Comparison of ENCODE assay signal across 35 cellular contexts in the genomic region with DNA sequence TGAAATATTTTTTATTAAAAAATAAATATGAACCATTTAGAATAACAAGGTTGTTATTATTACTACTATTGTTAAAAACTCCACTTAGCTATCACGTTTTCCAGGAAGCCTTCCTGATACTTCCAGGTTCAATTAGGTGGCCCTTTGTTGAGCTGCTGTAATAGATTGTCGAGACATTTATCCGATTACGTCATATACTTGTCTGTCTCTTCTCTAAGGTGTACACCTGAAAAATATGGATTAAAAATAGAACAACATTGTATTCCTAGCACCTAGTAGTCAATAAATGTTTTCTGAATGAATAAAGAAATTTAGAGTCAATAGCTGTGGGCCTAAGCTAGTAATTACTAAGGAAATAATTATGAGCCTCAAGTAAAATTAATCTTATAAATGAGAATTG.
"Had no signal": no experiment of that assay in that cellular context is flagged by ENCODE, and none has a peak within 500 bp of the region (broad histone marks: within the 10 kb centered on the region; RNA-seq: fewer than 3 reads in every experiment).

No MANE protein-coding gene starts in this region.

- H3K4me3 ChIP-seq: MG63 had no signal

- H3K9me3 ChIP-seq: MG63 had no signal

- H3K36me3 ChIP-seq: MG63 had no signal

- H3K27me3 ChIP-seq: MG63 had no signal

- DNase-seq: Karpas-422, Kasumi-1, MG63, MM.1S, MV-4-11, NCI-H1048, NCI-H1092, NCI-H1092 treated with DMSO at 0.1 percent for 48 hours, NCI-H1105, NCI-H1105 treated with DMSO at 0.1 percent for 48 hours, NCI-H1417, NCI-H1417 treated with DMSO at 0.1 percent for 48 hours, NCI-H1436, NCI-H1436 treated with DMSO at 0.1 percent for 48 hours, NCI-H146, NCI-H1694, NCI-H1694 treated with DMSO at 0.1 percent for 48 hours, NCI-H187, NCI-H187 treated with DMSO at 0.1 percent for 48 hours, NCI-H1930, NCI-H2029, NCI-H2029 treated with DMSO at 0.1 percent for 48 hours, NCI-H2081, NCI-H2081 treated with DMSO at 0.1 percent for 48 hours, NCI-H2107, NCI-H2171, NCI-H2171 treated with DMSO at 0.1 percent for 48 hours, NCI-H2227 treated with DMSO at 0.1 percent for 48 hours, NCI-H226, NCI-H345, NCI-H446, NCI-H446 treated with DMSO at 0.1 percent for 48 hours, NCI-H510A, NCI-H510A treated with DMSO at 0.1 percent for 48 hours, NCI-H524 had no signal
